Comparison of ENCODE assay signal across 9 cellular contexts in the genomic region with DNA sequence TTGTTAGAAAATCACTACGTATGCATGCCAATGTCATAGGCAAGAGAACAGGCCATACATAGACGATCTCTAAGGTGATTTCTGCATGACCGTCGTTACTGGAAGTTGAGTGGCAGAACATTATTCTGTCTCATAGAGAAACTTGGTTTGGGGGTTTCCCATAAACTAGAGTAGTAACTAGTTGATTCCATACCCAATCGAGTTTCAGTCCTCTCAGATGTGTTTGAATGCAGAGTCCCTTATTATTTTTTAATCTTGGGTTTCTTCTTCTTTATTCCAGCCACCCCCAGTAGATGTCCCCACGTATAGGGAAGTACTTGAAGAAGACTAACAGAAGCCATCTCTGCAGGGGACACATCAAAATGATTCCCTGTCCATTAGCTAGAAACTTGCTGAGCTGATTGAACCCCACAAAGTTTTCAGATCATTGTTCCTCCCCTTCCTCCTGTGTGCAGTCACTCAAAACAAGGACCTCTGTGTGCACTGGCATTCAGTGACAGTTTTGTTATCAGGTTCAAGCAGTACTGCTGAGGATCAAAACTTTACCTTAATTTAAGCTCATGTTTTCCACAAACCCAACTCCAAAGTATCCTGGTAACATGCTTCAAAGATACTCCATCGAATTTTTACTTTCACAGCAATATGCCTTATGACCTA.
DNase-seq lines count a peak whose midpoint lies in the region; ATAC-seq and TF ChIP-seq lines count a peak whose summit lies in the region.
"Had no signal": no experiment of that assay in that cellular context is flagged by ENCODE, and none has a peak within 500 bp of the region (broad histone marks: within the 10 kb centered on the region; RNA-seq: fewer than 3 reads in every experiment).

No MANE protein-coding gene starts in this region.

- H3K4me3 Mint-ChIP-seq in activated CD4-positive, alpha-beta memory T cell treated with anti-CD3 and anti-CD28 coated beads for 36 hours, result no peak overlapping the region
- no peak overlapping the region for H3K4me3 Mint-ChIP-seq in osteocyte (ENCODE audit: unreplicated experiment)

- H3K9me3 ChIP-seq in MG63, result no peaks in the 10 kb centered on the region

- peak; percentile 30 for DNase-seq in activated CD4-positive, alpha-beta memory T cell treated with anti-CD3 and anti-CD28 coated beads for 36 hours
- no peak for DNase-seq in MG63
- no peak for DNase-seq in NCI-H446 (lab: John Stamatoyannopoulos, UW)
- DNase-seq in activated CD4-positive, alpha-beta T cell treated with anti-CD3 and anti-CD28 coated beads, Interleukin-2, amount 50 U/mL, for 1 hour, result no peak
- DNase-seq in osteocyte (ENCODE audit: extremely low spot score, unreplicated experiment), result no peak
- DNase-seq: NCI-H1694 had no signal

- no peaks in the 10 kb centered on the region for H3K9me3 Mint-ChIP-seq in activated CD4-positive, alpha-beta memory T cell treated with anti-CD3 and anti-CD28 coated beads for 36 hours
- no peaks in the 10 kb centered on the region for H3K9me3 Mint-ChIP-seq in osteocyte (ENCODE audit: unreplicated experiment)

- CTCF ChIA-PET in activated CD4-positive, alpha-beta memory T cell treated with anti-CD3 and anti-CD28 coated beads for 36 hours (lab: Charles Lee), result interaction anchor here (0.6 to 1.1 kb wide), 5 partner anchors 67 to 389 kb away, joined by 3 read pairs; no protein-coding TSS in a partner anchor

- TF ChIP-seq CTCF in GM12873 (IDR thresholded peaks at IDR 0.05; ENCODE audit: insufficient read depth, low read depth, low read length, missing control alignments) (peak; percentile 33), osteocyte (IDR thresholded peaks at IDR 0.05) (no peak)

- no peak overlapping the region for H3K4me3 ChIP-seq in MG63

- ATAC-seq in GM19452 (IDR thresholded peaks at IDR 0.05; ENCODE audit: unreplicated experiment) (peak; percentile 82), HG03196 (IDR thresholded peaks at IDR 0.05; ENCODE audit: unreplicated experiment) (peak; percentile 74)

- intact Hi-C loops in activated CD4-positive, alpha-beta memory T cell treated with anti-CD3 and anti-CD28 coated beads for 36 hours (cut with micrococcal nuclease), result loop anchor here (1.0 to 10.0 kb wide), 8 partner anchors 22 to 749 kb away; a partner anchor contains a TSS

- H3K27me3 ChIP-seq in MG63, result no peaks in the 10 kb centered on the region

- no peaks in the 10 kb centered on the region for H3K36me3 Mint-ChIP-seq in activated CD4-positive, alpha-beta memory T cell treated with anti-CD3 and anti-CD28 coated beads for 36 hours
- no peaks in the 10 kb centered on the region for H3K36me3 Mint-ChIP-seq in osteocyte (ENCODE audit: unreplicated experiment)

- no peaks in the 10 kb centered on the region for H3K27me3 Mint-ChIP-seq in activated CD4-positive, alpha-beta memory T cell treated with anti-CD3 and anti-CD28 coated beads for 36 hours
- no peaks in the 10 kb centered on the region for H3K27me3 Mint-ChIP-seq in osteocyte (ENCODE audit: unreplicated experiment)

- no peaks in the 10 kb centered on the region for H3K36me3 ChIP-seq in MG63

- H3K27ac Mint-ChIP-seq in activated CD4-positive, alpha-beta memory T cell treated with anti-CD3 and anti-CD28 coated beads for 36 hours, result peak overlapping the region; percentile 50
- H3K27ac Mint-ChIP-seq in osteocyte (ENCODE audit: unreplicated experiment), result no peak overlapping the region

- POLR2A ChIA-PET in activated CD4-positive, alpha-beta memory T cell treated with anti-CD3 and anti-CD28 coated beads for 36 hours (lab: Charles Lee), result interaction anchor here (1.0 to 1.2 kb wide), 3 partner anchors 21 to 68 kb away, joined by 3 to 4 read pairs (median 3); no protein-coding TSS in a partner anchor

- peaks cover 23% of the 10 kb centered on the region for H3K4me1 Mint-ChIP-seq in activated CD4-positive, alpha-beta memory T cell treated with anti-CD3 and anti-CD28 coated beads for 36 hours (ENCODE audit: low read depth)
- no peaks in the 10 kb centered on the region for H3K4me1 Mint-ChIP-seq in osteocyte (ENCODE audit: unreplicated experiment)
